ENCODE assay signal across 33 cellular contexts in the genomic region with DNA sequence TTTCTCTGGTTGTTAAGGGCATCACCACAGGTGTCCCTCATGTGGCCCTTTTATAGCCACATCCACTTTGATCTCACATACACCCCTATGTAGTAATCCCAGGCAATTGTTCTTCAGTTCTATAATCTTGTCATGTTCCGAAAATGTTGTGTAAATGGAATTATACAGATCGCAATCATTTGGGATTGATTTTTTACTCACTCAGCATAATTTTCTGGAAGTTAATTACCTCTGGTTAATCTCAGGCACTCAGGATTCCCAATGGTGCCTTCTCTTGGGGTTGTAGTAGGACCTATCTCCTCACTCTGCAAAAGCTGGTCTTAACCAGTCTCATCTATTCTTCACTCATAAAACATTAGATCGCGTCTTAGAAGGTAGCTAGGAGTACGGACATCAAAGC.
"Had no signal": no experiment of that assay in that cellular context is flagged by ENCODE, and none has a peak within 500 bp of the region (broad histone marks: within the 10 kb centered on the region; RNA-seq: fewer than 3 reads in every experiment).

No MANE protein-coding gene starts in this region.

- H3K27ac ChIP-seq: adrenal gland, body of pancreas, brain microvascular endothelial cell, breast epithelium, VCaP had no signal

- H3K27ac Mint-ChIP-seq: activated B cell treated with CpG ODN at 0.5 μM for 24 hours; activated CD4-positive, alpha-beta T cell treated with anti-CD3 and anti-CD28 coated beads, Interleukin-2, amount 10 ng/mL, durations not matched to agents 24 days and 14 days; activated CD8-positive, alpha-beta T cell treated with anti-CD3 and anti-CD28 coated beads for 36 hours; activated naive CD4-positive, alpha-beta T cell treated with anti-CD3 and anti-CD28 coated beads for 36 hours; activated naive CD4-positive, alpha-beta T cell treated with anti-CD3 and anti-CD28 coated beads, Interleukin-2, amount 50 U/mL, for 72 hours; activated naive CD8-positive, alpha-beta T cell treated with anti-CD3 and anti-CD28 coated beads for 36 hours; activated T-cell treated with anti-CD3 and anti-CD28 coated beads, Interleukin-2, amount 50 U/mL, for 72 hours; T-helper 1 cell treated with Interleukin-12 subunit alpha and Interleukin-12 subunit beta and Interleukin-4 antibody, amounts not matched to agents 30 μg/mL and 1 μg/mL, for 36 hours; T-helper 2 cell treated with Interferon-gamma antibody and Interleukin-4, amounts not matched to agents 5 μg/mL and 100 μg/mL, for 36 hours had no signal

- H3K4me1 ChIP-seq: adrenal gland, body of pancreas, breast epithelium had no signal

- H3K4me3 Mint-ChIP-seq: activated B cell treated with CpG ODN at 0.5 μM for 24 hours; activated CD4-positive, alpha-beta T cell treated with anti-CD3 and anti-CD28 coated beads, Interleukin-2, amount 10 ng/mL, durations not matched to agents 24 days and 14 days; activated CD8-positive, alpha-beta T cell treated with anti-CD3 and anti-CD28 coated beads for 36 hours; activated naive CD4-positive, alpha-beta T cell treated with anti-CD3 and anti-CD28 coated beads for 36 hours; activated naive CD8-positive, alpha-beta T cell treated with anti-CD3 and anti-CD28 coated beads for 36 hours; activated T-cell treated with anti-CD3 and anti-CD28 coated beads, Interleukin-2, amount 50 U/mL, for 4 hours; activated T-cell treated with anti-CD3 and anti-CD28 coated beads, Interleukin-2, amount 50 U/mL, for 72 hours; T-helper 1 cell treated with Interleukin-12 subunit alpha and Interleukin-12 subunit beta and Interleukin-4 antibody, amounts not matched to agents 30 μg/mL and 1 μg/mL, for 36 hours; T-helper 2 cell treated with Interferon-gamma antibody and Interleukin-4, amounts not matched to agents 5 μg/mL and 100 μg/mL, for 36 hours had no signal

- H3K4me1 Mint-ChIP-seq: activated B cell treated with CpG ODN at 0.5 μM for 24 hours; activated CD4-positive, alpha-beta T cell treated with anti-CD3 and anti-CD28 coated beads, Interleukin-2, amount 10 ng/mL, durations not matched to agents 24 days and 14 days; activated naive CD8-positive, alpha-beta T cell treated with anti-CD3 and anti-CD28 coated beads for 36 hours had no signal

- H3K4me3 ChIP-seq: adrenal gland, body of pancreas, breast epithelium had no signal

- H3K36me3 ChIP-seq: adrenal gland, brain microvascular endothelial cell, breast epithelium had no signal

- DNase-seq: activated B cell treated with CpG ODN at 0.5 μM for 24 hours; activated CD4-positive, alpha-beta T cell treated with anti-CD3 and anti-CD28 coated beads for 4 hours; activated CD4-positive, alpha-beta T cell treated with anti-CD3 and anti-CD28 coated beads, Interleukin-2, amount 10 ng/mL, durations not matched to agents 24 days and 14 days; activated CD4-positive, alpha-beta T cell treated with anti-CD3 and anti-CD28 coated beads, Interleukin-2, amount 50 U/mL, for 48 hours; activated CD4-positive, CD25-positive, alpha-beta regulatory T cell treated with anti-CD3 and anti-CD28 coated beads, Interleukin-2, amount 50 U/mL, for 72 hours; activated CD8-positive, alpha-beta memory T cell treated with anti-CD3 and anti-CD28 coated beads, Interleukin-2, amount 50 U/mL, for 4 hours; activated CD8-positive, alpha-beta T cell treated with anti-CD3 and anti-CD28 coated beads for 36 hours; activated effector memory CD4-positive, alpha-beta T cell treated with anti-CD3 and anti-CD28 coated beads, Interleukin-2, amount 50 U/mL, for 16 hours; activated gamma-delta T cell treated with Interleukin-2 at 50 U/mL for 16 hours; activated naive CD4-positive, alpha-beta T cell; activated naive CD4-positive, alpha-beta T cell treated with anti-CD3 and anti-CD28 coated beads for 36 hours; activated naive CD4-positive, alpha-beta T cell treated with anti-CD3 and anti-CD28 coated beads, Interleukin-2, amount 50 U/mL, for 16 hours; activated naive CD8-positive, alpha-beta T cell treated with anti-CD3 and anti-CD28 coated beads for 36 hours; activated T-cell treated with anti-CD3 and anti-CD28 coated beads for 4 hours; activated T-cell treated with anti-CD3 and anti-CD28 coated beads, Interleukin-2, amount 50 U/mL, for 1 hour; activated T-cell treated with anti-CD3 and anti-CD28 coated beads, Interleukin-2, amount 50 U/mL, for 4 hours; activated T-cell treated with anti-CD3 and anti-CD28 coated beads, Interleukin-2, amount 50 U/mL, for 72 hours; adrenal gland; amniotic stem cell; aorta; body of pancreas; brain microvascular endothelial cell; central memory CD4-positive, alpha-beta T cell; T-helper 1 cell; T-helper 2 cell; T-helper 9 cell had no signal

- FAIRE-seq: astrocyte, TTC549 had no signal

- ATAC-seq: activated CD8-positive, alpha-beta T cell treated with anti-CD3 and anti-CD28 coated beads for 36 hours; activated naive CD4-positive, alpha-beta T cell treated with anti-CD3 and anti-CD28 coated beads, Interleukin-2, amount 50 U/mL, for 72 hours; activated T-cell treated with anti-CD3 and anti-CD28 coated beads, Interleukin-2, amount 50 U/mL, for 4 hours; activated T-cell treated with anti-CD3 and anti-CD28 coated beads, Interleukin-2, amount 50 U/mL, for 72 hours; body of pancreas had no signal

- H3K36me3 Mint-ChIP-seq: activated naive CD8-positive, alpha-beta T cell treated with anti-CD3 and anti-CD28 coated beads for 36 hours had no signal

- H3K27me3 ChIP-seq: adrenal gland, body of pancreas, brain microvascular endothelial cell, breast epithelium had no signal

- H3K9me3 Mint-ChIP-seq: activated CD4-positive, alpha-beta T cell treated with anti-CD3 and anti-CD28 coated beads, Interleukin-2, amount 10 ng/mL, durations not matched to agents 24 days and 14 days had no signal

- H3K27me3 Mint-ChIP-seq: activated B cell treated with CpG ODN at 0.5 μM for 24 hours; activated CD4-positive, alpha-beta T cell treated with anti-CD3 and anti-CD28 coated beads, Interleukin-2, amount 10 ng/mL, durations not matched to agents 24 days and 14 days; activated CD8-positive, alpha-beta T cell treated with anti-CD3 and anti-CD28 coated beads for 36 hours; activated naive CD8-positive, alpha-beta T cell treated with anti-CD3 and anti-CD28 coated beads for 36 hours had no signal

- H3K9me3 ChIP-seq: adrenal gland had no signal
